24 cellular contexts compared by ENCODE assay signal in genomic region chr17:9110501-9110900, GRCh38.
"Had no signal": no experiment of that assay in that cellular context is flagged by ENCODE, and none has a peak within 500 bp of the region (broad histone marks: within the 10 kb centered on the region; RNA-seq: fewer than 3 reads in every experiment).

No MANE protein-coding gene starts in this region.

- H3K36me3 ChIP-seq: colonic mucosa had no signal

- H3K27ac ChIP-seq: colonic mucosa had no signal

- H3K36me3 Mint-ChIP-seq: activated CD4-positive, alpha-beta memory T cell treated with anti-CD3 and anti-CD28 coated beads for 36 hours; activated CD8-positive, alpha-beta memory T cell treated with anti-CD3 and anti-CD28 coated beads, Interleukin-2, amount 10 ng/mL, durations not matched to agents 7 days and 5 days; activated naive CD8-positive, alpha-beta T cell had no signal

- H3K4me1 Mint-ChIP-seq: activated CD4-positive, alpha-beta T cell treated with anti-CD3 and anti-CD28 coated beads, Interleukin-2, amount 10 ng/mL, durations not matched to agents 24 days and 14 days had no signal

- DNase-seq: activated CD4-positive, alpha-beta memory T cell treated with anti-CD3 and anti-CD28 coated beads for 36 hours; activated CD4-positive, alpha-beta T cell treated with anti-CD3 and anti-CD28 coated beads for 36 hours; activated CD4-positive, alpha-beta T cell treated with anti-CD3 and anti-CD28 coated beads, Interleukin-2, amount 10 ng/mL, durations not matched to agents 24 days and 14 days; activated CD4-positive, CD25-positive, alpha-beta regulatory T cell; activated CD4-positive, CD25-positive, alpha-beta regulatory T cell treated with anti-CD3 and anti-CD28 coated beads, Interleukin-2, amount 50 U/mL, for 72 hours; activated CD8-positive, alpha-beta memory T cell treated with anti-CD3 and anti-CD28 coated beads, Interleukin-2, amount 10 ng/mL, durations not matched to agents 7 days and 5 days; activated CD8-positive, alpha-beta memory T cell treated with anti-CD3 and anti-CD28 coated beads, Interleukin-2, amount 50 U/mL, for 4 hours; activated CD8-positive, alpha-beta T cell treated with anti-CD3 and anti-CD28 coated beads, Interleukin-2, amount 10 ng/mL, durations not matched to agents 7 days and 5 days; activated gamma-delta T cell treated with Interleukin-2 at 50 U/mL for 16 hours; activated naive CD4-positive, alpha-beta T cell treated with anti-CD3 and anti-CD28 coated beads, Interleukin-2, amount 50 U/mL, for 16 hours; activated naive CD4-positive, alpha-beta T cell treated with Interleukin-2 at 50 U/mL for 16 hours; activated T-cell treated with anti-CD3 and anti-CD28 coated beads, Interleukin-2, amount 50 U/mL, for 1 hour; activated T-cell treated with anti-CD3 and anti-CD28 coated beads, Interleukin-2, amount 50 U/mL, for 48 hours; amniotic stem cell; anterior cingulate cortex; caudate nucleus; colonic mucosa; effector CD8-positive, alpha-beta T cell; foreskin fibroblast; head of caudate nucleus; T-helper 2 cell had no signal

- H3K27me3 Mint-ChIP-seq: activated CD4-positive, alpha-beta T cell treated with anti-CD3 and anti-CD28 coated beads for 36 hours had no signal

- H3K9me3 Mint-ChIP-seq: activated CD4-positive, alpha-beta memory T cell treated with anti-CD3 and anti-CD28 coated beads for 36 hours; activated CD4-positive, alpha-beta T cell treated with anti-CD3 and anti-CD28 coated beads, Interleukin-2, amount 10 ng/mL, durations not matched to agents 24 days and 14 days; activated T-helper 1 cell treated with anti-CD3 and anti-CD28 coated beads, Interleukin-12 subunit alpha, Interleukin-12 subunit beta, Interleukin-2, Interleukin-4 antibody, amounts not matched to agents 30 ng/mL and 10 ng/mL and 1 ng/mL, durations not matched to agents 14 hours and 24 hours and 36 hours; activated T-helper 2 cell treated with anti-CD3 and anti-CD28 coated beads, Interferon-gamma antibody, Interleukin-2, Interleukin-4, amounts not matched to agents 10 μg/mL and 5 μg/mL and 100 μg/mL, durations not matched to agents 14 hours and 24 hours and 36 hours had no signal

- H3K27me3 ChIP-seq: colonic mucosa had no signal

- H3K4me3 Mint-ChIP-seq: activated CD4-positive, alpha-beta memory T cell treated with anti-CD3 and anti-CD28 coated beads for 36 hours; activated CD4-positive, alpha-beta T cell treated with anti-CD3 and anti-CD28 coated beads for 36 hours; activated CD4-positive, alpha-beta T cell treated with anti-CD3 and anti-CD28 coated beads, Interleukin-2, amount 10 ng/mL, durations not matched to agents 24 days and 14 days; activated CD8-positive, alpha-beta memory T cell treated with anti-CD3 and anti-CD28 coated beads, Interleukin-2, amount 10 ng/mL, durations not matched to agents 7 days and 5 days; activated CD8-positive, alpha-beta T cell treated with anti-CD3 and anti-CD28 coated beads, Interleukin-2, amount 10 ng/mL, durations not matched to agents 7 days and 5 days; activated naive CD8-positive, alpha-beta T cell; activated T-helper 1 cell treated with anti-CD3 and anti-CD28 coated beads, Interleukin-12 subunit alpha, Interleukin-12 subunit beta, Interleukin-2, Interleukin-4 antibody, amounts not matched to agents 30 ng/mL and 10 ng/mL and 1 ng/mL, durations not matched to agents 14 hours and 24 hours and 36 hours had no signal

- H3K4me1 ChIP-seq: colonic mucosa had no signal

- H3K27ac Mint-ChIP-seq: activated CD4-positive, alpha-beta memory T cell treated with anti-CD3 and anti-CD28 coated beads for 36 hours; activated CD4-positive, alpha-beta T cell treated with anti-CD3 and anti-CD28 coated beads for 36 hours; activated CD4-positive, alpha-beta T cell treated with anti-CD3 and anti-CD28 coated beads, Interleukin-2, amount 10 ng/mL, durations not matched to agents 24 days and 14 days; activated CD8-positive, alpha-beta memory T cell treated with anti-CD3 and anti-CD28 coated beads, Interleukin-2, amount 10 ng/mL, durations not matched to agents 7 days and 5 days; activated CD8-positive, alpha-beta T cell treated with anti-CD3 and anti-CD28 coated beads, Interleukin-2, amount 10 ng/mL, durations not matched to agents 7 days and 5 days; activated naive CD8-positive, alpha-beta T cell; activated T-helper 1 cell treated with anti-CD3 and anti-CD28 coated beads, Interleukin-12 subunit alpha, Interleukin-12 subunit beta, Interleukin-2, Interleukin-4 antibody, amounts not matched to agents 30 ng/mL and 10 ng/mL and 1 ng/mL, durations not matched to agents 14 hours and 24 hours and 36 hours; activated T-helper 2 cell treated with anti-CD3 and anti-CD28 coated beads, Interferon-gamma antibody, Interleukin-2, Interleukin-4, amounts not matched to agents 10 μg/mL and 5 μg/mL and 100 μg/mL, durations not matched to agents 14 hours and 24 hours and 36 hours had no signal

- H3K9me3 ChIP-seq: colonic mucosa had no signal

- H3K4me3 ChIP-seq: colonic mucosa had no signal
